ENCODE assay signal across 34 cellular contexts in the genomic region with DNA sequence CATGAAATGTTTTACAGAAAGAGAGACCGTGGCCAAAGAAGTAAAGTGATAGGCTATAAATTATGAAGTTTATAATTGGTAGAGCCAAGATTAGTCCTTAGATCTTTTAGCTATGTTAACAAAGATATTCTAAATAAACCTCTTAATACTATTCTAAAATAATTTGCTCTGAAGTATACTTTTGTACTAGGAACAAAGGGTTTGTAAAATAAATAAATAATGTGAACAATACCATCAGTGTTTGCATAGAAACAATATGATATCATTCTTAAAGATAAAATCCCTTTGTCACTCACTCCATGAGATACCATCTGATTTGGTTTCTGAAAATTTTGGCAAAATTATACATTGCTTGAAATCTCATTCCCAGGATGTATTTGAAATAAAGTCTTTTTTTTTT.
"Had no signal": no experiment of that assay in that cellular context is flagged by ENCODE, and none has a peak within 500 bp of the region (broad histone marks: within the 10 kb centered on the region; RNA-seq: fewer than 3 reads in every experiment).

No MANE protein-coding gene starts in this region.

- H3K27ac Mint-ChIP-seq: activated CD4-positive, alpha-beta memory T cell treated with anti-CD3 and anti-CD28 coated beads, Interleukin-2, amount 10 ng/mL, durations not matched to agents 7 days and 5 days; activated CD8-positive, alpha-beta memory T cell treated with anti-CD3 and anti-CD28 coated beads, Interleukin-2, amount 10 ng/mL, durations not matched to agents 7 days and 5 days; activated naive CD4-positive, alpha-beta T cell treated with anti-CD3 and anti-CD28 coated beads, Interleukin-2, amount 50 U/mL, for 24 hours; activated naive CD8-positive, alpha-beta T cell treated with anti-CD3 and anti-CD28 coated beads, Interleukin-2, amount 10 ng/mL, durations not matched to agents 7 days and 5 days; activated T-cell treated with anti-CD3 and anti-CD28 coated beads, Interleukin-2, amount 50 U/mL, for 72 hours; activated T-helper 17 cell treated with anti-CD3 and anti-CD28 coated beads, Interleukin-2, amount 50 U/mL, for 72 hours had no signal

- H3K4me1 Mint-ChIP-seq: activated CD4-positive, alpha-beta memory T cell treated with anti-CD3 and anti-CD28 coated beads, Interleukin-2, amount 10 ng/mL, durations not matched to agents 7 days and 5 days; activated CD8-positive, alpha-beta memory T cell treated with anti-CD3 and anti-CD28 coated beads, Interleukin-2, amount 10 ng/mL, durations not matched to agents 7 days and 5 days; activated naive CD4-positive, alpha-beta T cell treated with anti-CD3 and anti-CD28 coated beads, Interleukin-2, amount 50 U/mL, for 24 hours; activated naive CD8-positive, alpha-beta T cell treated with anti-CD3 and anti-CD28 coated beads, Interleukin-2, amount 10 ng/mL, durations not matched to agents 7 days and 5 days; activated T-helper 17 cell treated with anti-CD3 and anti-CD28 coated beads, Interleukin-2, amount 50 U/mL, for 72 hours had no signal

- H3K36me3 Mint-ChIP-seq: activated CD8-positive, alpha-beta memory T cell treated with anti-CD3 and anti-CD28 coated beads, Interleukin-2, amount 10 ng/mL, durations not matched to agents 7 days and 5 days; activated naive CD4-positive, alpha-beta T cell treated with anti-CD3 and anti-CD28 coated beads, Interleukin-2, amount 50 U/mL, for 24 hours; activated naive CD8-positive, alpha-beta T cell treated with anti-CD3 and anti-CD28 coated beads, Interleukin-2, amount 10 ng/mL, durations not matched to agents 7 days and 5 days had no signal

- H3K9me3 Mint-ChIP-seq: activated CD4-positive, alpha-beta memory T cell treated with anti-CD3 and anti-CD28 coated beads, Interleukin-2, amount 10 ng/mL, durations not matched to agents 7 days and 5 days; activated naive CD4-positive, alpha-beta T cell treated with anti-CD3 and anti-CD28 coated beads, Interleukin-2, amount 50 U/mL, for 24 hours; activated naive CD8-positive, alpha-beta T cell treated with anti-CD3 and anti-CD28 coated beads, Interleukin-2, amount 10 ng/mL, durations not matched to agents 7 days and 5 days; activated T-cell treated with anti-CD3 and anti-CD28 coated beads, Interleukin-2, amount 50 U/mL, for 72 hours; activated T-helper 17 cell treated with anti-CD3 and anti-CD28 coated beads, Interleukin-2, amount 50 U/mL, for 72 hours had no signal

- FAIRE-seq: astrocyte, K562 had no signal

- H3K4me3 Mint-ChIP-seq: activated CD4-positive, alpha-beta memory T cell treated with anti-CD3 and anti-CD28 coated beads, Interleukin-2, amount 10 ng/mL, durations not matched to agents 7 days and 5 days; activated CD8-positive, alpha-beta memory T cell treated with anti-CD3 and anti-CD28 coated beads, Interleukin-2, amount 10 ng/mL, durations not matched to agents 7 days and 5 days; activated naive CD4-positive, alpha-beta T cell treated with anti-CD3 and anti-CD28 coated beads, Interleukin-2, amount 50 U/mL, for 24 hours; activated naive CD8-positive, alpha-beta T cell treated with anti-CD3 and anti-CD28 coated beads, Interleukin-2, amount 10 ng/mL, durations not matched to agents 7 days and 5 days; activated T-cell treated with anti-CD3 and anti-CD28 coated beads, Interleukin-2, amount 50 U/mL, for 72 hours; activated T-helper 17 cell treated with anti-CD3 and anti-CD28 coated beads, Interleukin-2, amount 50 U/mL, for 72 hours had no signal

- DNase-seq: activated CD4-positive, alpha-beta memory T cell treated with anti-CD3 and anti-CD28 coated beads, Interleukin-2, amount 10 ng/mL, durations not matched to agents 7 days and 5 days; activated CD4-positive, alpha-beta T cell treated with anti-CD3 and anti-CD28 coated beads for 1 hour; activated CD4-positive, alpha-beta T cell treated with anti-CD3 and anti-CD28 coated beads for 48 hours; activated CD4-positive, CD25-positive, alpha-beta regulatory T cell; activated CD8-positive, alpha-beta memory T cell treated with anti-CD3 and anti-CD28 coated beads for 24 hours; activated CD8-positive, alpha-beta memory T cell treated with anti-CD3 and anti-CD28 coated beads, Interleukin-2, amount 10 ng/mL, durations not matched to agents 7 days and 5 days; activated CD8-positive, alpha-beta memory T cell treated with anti-CD3 and anti-CD28 coated beads, Interleukin-2, amount 50 U/mL, for 48 hours; activated effector memory CD4-positive, alpha-beta T cell treated with anti-CD3 and anti-CD28 coated beads, Interleukin-2, amount 50 U/mL, for 16 hours; activated naive CD4-positive, alpha-beta T cell; activated naive CD8-positive, alpha-beta T cell treated with anti-CD3 and anti-CD28 coated beads, Interleukin-2, amount 10 ng/mL, durations not matched to agents 7 days and 5 days; activated T-cell treated with anti-CD3 and anti-CD28 coated beads, Interleukin-2, amount 50 U/mL, for 72 hours; amygdala; body of pancreas; IMR-90; NCI-H1092 treated with DMSO at 0.1 percent for 48 hours; NCI-H1417; NCI-H1930; NCI-H2081 treated with DMSO at 0.1 percent for 48 hours; NCI-H345; NCI-H524 treated with DMSO at 0.1 percent for 48 hours; NK-92 treated with Interleukin-12 subunit alpha and Interleukin-12 subunit beta, amount 100 ng/mL, for 24 hours; PC-3; Peyer's patch; RPMI8226; SHP77 treated with DMSO at 0.1 percent for 48 hours; SW 1271; T-helper 1 cell; T-helper 2 cell; T-helper 9 cell; WERI-Rb-1 had no signal
